17 cellular contexts compared by ENCODE assay signal in the genomic region with DNA sequence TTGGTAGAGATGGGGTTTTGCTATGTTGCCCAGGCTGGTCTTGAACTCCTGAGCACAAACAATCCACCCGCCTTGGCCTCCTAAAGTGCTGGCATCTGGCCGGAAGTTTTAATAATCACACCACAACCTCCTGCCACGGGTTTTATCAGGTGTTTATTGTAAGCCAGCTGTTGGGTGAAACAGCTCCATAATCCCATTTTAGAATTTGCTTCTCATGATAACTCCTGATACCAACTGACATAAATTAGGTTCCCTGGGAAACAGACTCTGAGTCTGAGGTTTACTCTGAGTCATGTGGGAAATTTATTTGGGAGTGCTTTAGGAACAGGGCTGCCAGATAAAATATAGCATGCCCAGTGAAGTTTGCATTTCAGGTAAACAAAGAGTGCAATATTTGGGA.
DNase-seq lines count a peak whose midpoint lies in the region; ATAC-seq and TF ChIP-seq lines count a peak whose summit lies in the region.
"Had no signal": no experiment of that assay in that cellular context is flagged by ENCODE, and none has a peak within 500 bp of the region (broad histone marks: within the 10 kb centered on the region; RNA-seq: fewer than 3 reads in every experiment).

No MANE protein-coding gene starts in this region.

- no peaks in the 10 kb centered on the region for H3K4me1 Mint-ChIP-seq in T-cell
- H3K4me1 Mint-ChIP-seq: naive thymus-derived CD8-positive, alpha-beta T cell had no signal

- no peaks in the 10 kb centered on the region for H3K36me3 ChIP-seq in trophoblast cell (ENCODE audit: control insufficient read depth in 1 of 2, insufficient read depth in 2 of 2, low read length in 2 of 2)
- H3K36me3 ChIP-seq: BE2C, suprapubic skin had no signal

- H3K4me2 ChIP-seq in trophoblast cell (ENCODE audit: low read length), result no peak overlapping the region

- peaks cover 0 to 4% of the 10 kb centered on the region in 2 experiments for H3K4me1 ChIP-seq in trophoblast cell (ENCODE audit: control insufficient read depth in 1 of 2, insufficient read depth in 2 of 2, low read length in 2 of 2)
- H3K4me1 ChIP-seq: BE2C, suprapubic skin had no signal

- no peak overlapping the region for H2BK120ac ChIP-seq in trophoblast cell (ENCODE audit: insufficient read depth, low read length, poor library complexity)

- DNase-seq in Daoy (ENCODE audit: low read depth), result peak; percentile 66
- DNase-seq in NCI-H524 treated with DMSO at 0.1 percent for 48 hours (lab: John Stamatoyannopoulos, UW), result peak; percentile 62
- DNase-seq in epithelial cell of esophagus (ENCODE audit: low read depth), result peak; percentile 27
- no peak for DNase-seq in trophoblast cell
- no peak for DNase-seq in T-cell
- DNase-seq in dedifferentiated amniotic fluid mesenchymal stem cell (ENCODE audit: extremely low spot score), result no peak
- no peak for DNase-seq in GM10266 (ENCODE audit: extremely low spot score)
- DNase-seq: activated CD4-positive, alpha-beta T cell treated with anti-CD3 and anti-CD28 coated beads for 4 hours; activated naive CD4-positive, alpha-beta T cell treated with anti-CD3 and anti-CD28 coated beads for 36 hours; BE2C; H7; left ventricle myocardium superior; naive thymus-derived CD8-positive, alpha-beta T cell; NCI-H1048; T-helper 2 cell had no signal

- H3K79me2 ChIP-seq in trophoblast cell (ENCODE audit: control insufficient read depth, insufficient read depth, low read length, poor library complexity), result no peaks in the 10 kb centered on the region

- no peak overlapping the region for H2AK5ac ChIP-seq in trophoblast cell (ENCODE audit: low read length)

- H3K27me3 Mint-ChIP-seq in T-cell, result peaks cover 0 to 2% of the 10 kb centered on the region in 2 donors

- no peak for ATAC-seq in T-cell (replicated peaks in 1 of 4)
- no peak for ATAC-seq in GM21526 (IDR thresholded peaks at IDR 0.05; ENCODE audit: low FRiP score, unreplicated experiment)
- ATAC-seq: left ventricle myocardium superior; naive thymus-derived CD8-positive, alpha-beta T cell had no signal

- CTCF ChIA-PET in T-cell (lab: Charles Lee), result no interaction called here

- no peak overlapping the region for H2BK12ac ChIP-seq in trophoblast cell (ENCODE audit: low read length)

- no peak overlapping the region for H3K23ac ChIP-seq in trophoblast cell (ENCODE audit: low read length)

- no peak overlapping the region for H3K14ac ChIP-seq in trophoblast cell (ENCODE audit: low read length)

- peaks cover 2% of the 10 kb centered on the region for H3K79me1 ChIP-seq in trophoblast cell (ENCODE audit: low read length)

- peak overlapping the region; percentile 61 for H3K27ac ChIP-seq in trophoblast cell (ENCODE audit: low read depth, low read length)
- H3K27ac ChIP-seq: suprapubic skin had no signal

- no peak overlapping the region for H4K12ac ChIP-seq in trophoblast cell (ENCODE audit: low read depth, low read length)

- no peak overlapping the region for H3K18ac ChIP-seq in trophoblast cell (ENCODE audit: low read length)

- no peak overlapping the region for H2BK5ac ChIP-seq in trophoblast cell (ENCODE audit: low read depth, low read length, poor library complexity)

- H3K4me3 ChIP-seq in epithelial cell of esophagus (ENCODE audit: low read length) (no peak overlapping the region), trophoblast cell (ENCODE audit: low read depth, low read length) (no peak overlapping the region)
- H3K4me3 ChIP-seq: suprapubic skin had no signal

- no peaks in the 10 kb centered on the region for H3K9me3 Mint-ChIP-seq in T-cell
- H3K9me3 Mint-ChIP-seq: activated naive CD4-positive, alpha-beta T cell treated with anti-CD3 and anti-CD28 coated beads for 36 hours had no signal

- H3K27me3 ChIP-seq in trophoblast cell (ENCODE audit: insufficient read depth, low read length), result no peaks in the 10 kb centered on the region
- H3K27me3 ChIP-seq: BE2C, suprapubic skin had no signal

- H3K9me3 ChIP-seq in trophoblast cell (ENCODE audit: insufficient read depth, low read depth, low read length), result no peaks in the 10 kb centered on the region
- H3K9me3 ChIP-seq: BE2C, suprapubic skin had no signal

- H4K8ac ChIP-seq in trophoblast cell (ENCODE audit: low read depth, low read length), result no peak overlapping the region

- no peak overlapping the region for H3K9ac ChIP-seq in trophoblast cell (ENCODE audit: low read length)

- no peak overlapping the region for H4K91ac ChIP-seq in trophoblast cell (ENCODE audit: low read depth, low read length)

- no peak overlapping the region for H3K4me3 Mint-ChIP-seq in T-cell
- H3K4me3 Mint-ChIP-seq: activated naive CD4-positive, alpha-beta T cell treated with anti-CD3 and anti-CD28 coated beads for 36 hours; naive thymus-derived CD8-positive, alpha-beta T cell had no signal

- WGBS in trophoblast cell (ENCODE audit: extremely low coverage, insufficient coverage, insufficient read length), result no CpG with 5 or more reads among the region's 3 CpGs

- POLR2A ChIA-PET in T-cell (lab: Charles Lee), result interaction anchor here in 1 of 2 donors (0.6 kb wide), 1 partner anchor 11 kb away, joined by 3 read pairs; no protein-coding TSS in a partner anchor

- no peaks in the 10 kb centered on the region for H3K36me3 Mint-ChIP-seq in T-cell
- H3K36me3 Mint-ChIP-seq: naive thymus-derived CD8-positive, alpha-beta T cell had no signal

- H3K4ac ChIP-seq in trophoblast cell (ENCODE audit: low read depth, low read length), result no peak overlapping the region

- no peak overlapping the region for H2AFZ ChIP-seq in trophoblast cell (ENCODE audit: insufficient read depth, low read length, poor library complexity)

- no peak overlapping the region for H3K27ac Mint-ChIP-seq in T-cell
- H3K27ac Mint-ChIP-seq: activated naive CD4-positive, alpha-beta T cell treated with anti-CD3 and anti-CD28 coated beads for 36 hours; naive thymus-derived CD8-positive, alpha-beta T cell had no signal

- TF ChIP-seq CTCF in epithelial cell of esophagus (IDR thresholded peaks at IDR 0.05; ENCODE audit: insufficient read depth, low read depth, low read length, missing control alignments), result no peak
- TF ChIP-seq CTCF in GM10266 (IDR thresholded peaks at IDR 0.05; ENCODE audit: control insufficient read depth, insufficient read depth, low read depth, missing control alignments), result no peak

Comparison
In these comparisons a context has a peak if more than half of its experiments do, and no peak if none do; other contexts are left out.
1. DNase-seq: peak in Daoy (single experiment), NCI-H524 treated with DMSO at 0.1 percent for 48 hours (single experiment) and epithelial cell of esophagus (single experiment); none in trophoblast cell (0 of 2), T-cell (0 of 34), dedifferentiated amniotic fluid mesenchymal stem cell (single experiment) and GM10266 (single experiment).